Comparison of ENCODE assay signal across 10 cellular contexts in genomic region chr20:19993937-19994667, GRCh38. TPM values are rescaled to one million over a fixed set of nuclear protein-coding genes. Genes with fewer than 3 reads are reported as not detected.
A peak's percentile ranks its signal among the peaks of the same experiment; 100 is the strongest.
DNase-seq lines count a peak whose midpoint lies in the region; ATAC-seq and TF ChIP-seq lines count a peak whose summit lies in the region.
"Had no signal": no experiment of that assay in that cellular context is flagged by ENCODE, and none has a peak within 500 bp of the region (broad histone marks: within the 10 kb centered on the region; RNA-seq: fewer than 3 reads in every experiment).

No MANE protein-coding gene starts in this region.

- no peak overlapping the region for H3K4me3 ChIP-seq in body of pancreas

- TF ChIP-seq CTCF in body of pancreas (IDR thresholded peaks at IDR 0.05) (no peak), GM13977 (IDR thresholded peaks at IDR 0.05; ENCODE audit: extremely low read depth, insufficient read depth, missing control alignments) (no peak)

- no peak for TF ChIP-seq POLR2A in body of pancreas (IDR thresholded peaks at IDR 0.05)

- DNase-seq in HK-2 (ENCODE audit: unreplicated experiment) = peak; percentile 73
- DNase-seq in body of pancreas = no peak
- peak; percentile 73 for DNase-seq in iris pigment epithelial cell (ENCODE audit: low read depth)
- DNase-seq in GM13977 (ENCODE audit: low spot score) = no peak
- DNase-seq in HT-29 (ENCODE audit: low spot score) = no peak
- no peak for DNase-seq in middle frontal gyrus (ENCODE audit: extremely low spot score, low spot score)
- DNase-seq: stimulated activated CD4-positive, alpha-beta T cell treated with anti-CD3 and anti-CD28 coated beads, Interleukin-2, amount 100 ng/mL, for 48 hours had no signal

- no peaks in the 10 kb centered on the region for H3K9me3 ChIP-seq in body of pancreas

- in situ Hi-C loops in GM13977 (cut with MboI; ENCODE audit: low pct_unique_long_range_greater_than_20kb, low sequenced_read_pairs, unreplicated experiment) = loop anchor here (10.0 kb wide), 1 partner anchor 209 kb away; no protein-coding TSS in a partner anchor

- peak overlapping the region in 3 of 4 donors; percentile 44 to 73 (median 71) for H3K27ac ChIP-seq in body of pancreas
- H3K27ac ChIP-seq in temporal lobe (ENCODE audit: low read depth, low read length) = peak overlapping the region; percentile 61

- ATAC-seq in body of pancreas (no peak), GM21723 (IDR thresholded peaks at IDR 0.05; ENCODE audit: unreplicated experiment) (no peak)

- WGBS in body of pancreas, 2 donors = 59 to 61% methylated on average over 13 of the region's 13 CpGs

- H3K36me3 ChIP-seq in body of pancreas (replicated peaks in 1 of 2; ENCODE audit: insufficient read depth in 1 of 2, low read depth in 2 of 2) = peaks cover 0 to 9% of the 10 kb centered on the region in 2 donors

- H3K4me1 ChIP-seq in body of pancreas = peaks cover 48% of the 10 kb centered on the region

- intact Hi-C loops in body of pancreas (cut with DNase I) = loop anchor here (5.0 kb wide), 1 partner anchor 207 kb away; no protein-coding TSS in a partner anchor

- no peaks in the 10 kb centered on the region for H3K27me3 ChIP-seq in body of pancreas

RNA-seq across cellular contexts. Expression of gene NAA20, which starts 23.1 kb away (rescaled TPM):
- total RNA-seq in body of pancreas = 10 to 100 TPM; 19.2 to 23.4 TPM
- 26.6 TPM for total RNA-seq in temporal lobe
- total RNA-seq in HT-29 (2014; rRNA removed; shearing (Covaris generic)) = 49.4 and 50.9 TPM in 2 replicates

RNA-seq across cellular contexts. Expression of gene CRNKL1, which starts 58.2 kb away (rescaled TPM):
- total RNA-seq in body of pancreas = 10 to 100 TPM; 12.5 to 28.3 TPM
- total RNA-seq in temporal lobe = 53.6 TPM
- total RNA-seq in HT-29 (2014; rRNA removed; shearing (Covaris generic)) = 8.1 and 9.1 TPM in 2 replicates

RNA-seq across cellular contexts. Expression of gene CFAP61, which starts 58.2 kb away (rescaled TPM):
- total RNA-seq in body of pancreas (under 1 TPM in 1 of 2 donors, not detected in 1; 0.52 TPM), temporal lobe (2.5 TPM)
- total RNA-seq in HT-29 (2014; rRNA removed; shearing (Covaris generic)) = not detected in 2 replicates
- total RNA-seq: epithelial cell of proximal tubule had no signal

Comparison
In these comparisons a context has a peak if more than half of its experiments do, and no peak if none do; other contexts are left out.
1. DNase-seq: peak in HK-2 (single experiment) and iris pigment epithelial cell (single experiment); none in body of pancreas (0 of 4), GM13977 (single experiment), HT-29 (single experiment) and middle frontal gyrus (single experiment).